23 cellular contexts compared by ENCODE assay signal in the genomic region with DNA sequence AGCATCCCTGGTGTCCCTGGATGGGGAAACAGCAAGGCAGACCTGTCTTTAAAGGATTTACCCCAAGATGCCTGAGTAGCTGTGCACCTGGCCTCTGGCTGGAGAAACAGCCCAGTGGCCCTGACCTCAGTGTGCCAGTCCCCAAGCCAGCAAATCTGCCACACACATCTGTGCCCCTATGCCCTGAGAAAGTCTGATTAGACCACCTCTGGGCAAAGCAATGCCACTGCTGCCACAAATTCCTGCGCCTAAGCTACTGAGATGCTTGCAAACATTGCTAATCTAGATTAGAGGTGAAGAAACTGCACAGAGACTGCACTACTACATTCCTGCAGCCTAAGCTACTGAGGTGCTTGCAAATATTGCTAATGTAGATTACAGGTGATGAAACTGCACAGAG.
"Had no signal": no experiment of that assay in that cellular context is flagged by ENCODE, and none has a peak within 500 bp of the region (broad histone marks: within the 10 kb centered on the region; RNA-seq: fewer than 3 reads in every experiment).

No MANE protein-coding gene starts in this region.

- H3K9me3 ChIP-seq: colonic mucosa had no signal

- DNase-seq: colonic mucosa; cortex of kidney; dermis blood vessel endothelial cell; dorsolateral prefrontal cortex; effector CD4-positive, alpha-beta T cell; effector CD8-positive, alpha-beta T cell; effector memory CD4-positive, alpha-beta T cell; effector memory CD8-positive, alpha-beta T cell; endodermal cell; erythroblast; esophagus squamous epithelium; foreskin fibroblast; foreskin keratinocyte; foreskin melanocyte; gastrocnemius medialis; glutamatergic neuron; head of caudate nucleus; heart left ventricle; heart right ventricle had no signal

- H3K36me3 ChIP-seq: colonic mucosa, esophagus muscularis mucosa, esophagus squamous epithelium, gastrocnemius medialis, gastroesophageal sphincter, heart left ventricle, heart right ventricle had no signal

- H3K4me1 ChIP-seq: colonic mucosa, esophagus muscularis mucosa, esophagus squamous epithelium, gastrocnemius medialis, gastroesophageal sphincter, heart left ventricle, heart right ventricle had no signal

- H3K27ac ChIP-seq: colonic mucosa, coronary artery, dorsolateral prefrontal cortex, epithelial cell of prostate, esophagus muscularis mucosa, esophagus squamous epithelium, foreskin keratinocyte, gastrocnemius medialis, gastroesophageal sphincter, heart left ventricle, heart right ventricle had no signal

- H3K27me3 ChIP-seq: colonic mucosa, dorsolateral prefrontal cortex, esophagus muscularis mucosa, esophagus squamous epithelium, foreskin keratinocyte, gastrocnemius medialis, gastroesophageal sphincter, heart left ventricle, heart right ventricle had no signal

- H3K4me3 ChIP-seq: colonic mucosa, coronary artery, dorsolateral prefrontal cortex, esophagus muscularis mucosa, esophagus squamous epithelium, gastrocnemius medialis, gastroesophageal sphincter, heart left ventricle, heart right ventricle had no signal
